ENCODE assay signal across 10 cellular contexts in genomic region chrX:25721564-25721963, GRCh38.
A peak's percentile ranks its signal among the peaks of the same experiment; 100 is the strongest.
DNase-seq lines count a peak whose midpoint lies in the region; ATAC-seq, FAIRE-seq and TF ChIP-seq lines count a peak whose summit lies in the region.
"Had no signal": no experiment of that assay in that cellular context is flagged by ENCODE, and none has a peak within 500 bp of the region (broad histone marks: within the 10 kb centered on the region; RNA-seq: fewer than 3 reads in every experiment).

No MANE protein-coding gene starts in this region.

- intact Hi-C loops in PC-3 (cut with micrococcal nuclease), result no loop called here

- H3K4me1 ChIP-seq in A549 (no peaks in the 10 kb centered on the region), PC-3 (ENCODE audit: insufficient read depth, low read length) (no peaks in the 10 kb centered on the region)
- H3K4me1 ChIP-seq: SJCRH30 had no signal

- H3K4me2 ChIP-seq in A549, result no peak overlapping the region
- H3K4me2 ChIP-seq in PC-3 (ENCODE audit: low read length), result no peak overlapping the region

- no peak for ATAC-seq in A549
- ATAC-seq in PC-3, result no peak
- no peak for ATAC-seq in HG03378 (IDR thresholded peaks at IDR 0.05; ENCODE audit: unreplicated experiment)
- no peak for ATAC-seq in GM21723 (IDR thresholded peaks at IDR 0.05; ENCODE audit: unreplicated experiment)
- ATAC-seq: activated T-cell treated with anti-CD3 and anti-CD28 coated beads, Interleukin-2, amount 50 U/mL, for 4 hours had no signal

- BruUV-seq in PC-3 (replicated peaks; lab: Mats Ljungman, UMichigan), result no TSS peak

- TF ChIP-seq EP300 in A549 (IDR thresholded peaks at IDR 0.05), result no peak

- H3K79me2 ChIP-seq in PC-3 (ENCODE audit: low read length), result no peaks in the 10 kb centered on the region

- H3K9ac ChIP-seq in PC-3 (ENCODE audit: low read length), result no peak overlapping the region

- no peaks in the 10 kb centered on the region for H3K36me3 ChIP-seq in PC-3 (ENCODE audit: low read depth, low read length)
- H3K36me3 ChIP-seq: SJCRH30 had no signal

- WGBS in A549 (ENCODE audit: missing lambda C conversion rate), result 2% methylated on average over 2 of the region's 2 CpGs

- FAIRE-seq in A549 (lab: Jason Lieb, UNC), result peak; percentile 49

- H3K27ac ChIP-seq in A549 (no peak overlapping the region), PC-3 (ENCODE audit: low read length) (no peak overlapping the region)
- H3K27ac ChIP-seq: SJCRH30 had no signal

- CTCF ChIA-PET in A549 (lab: Yijun Ruan, JAX) (no interaction called here), PC-3 (lab: Charles Lee) (no interaction called here)

- TF ChIP-seq CTCF in A549 (IDR thresholded peaks at IDR 0.05) (peak; percentile 30; the same call in 2 of the 3 replicates), GM12865 (IDR thresholded peaks at IDR 0.05; ENCODE audit: insufficient read depth, low read depth, low read length, missing control alignments) (no peak), PC-3 (conservative IDR thresholded peaks at IDR 0.05; ENCODE audit: low read depth, low read length) (no peak; the same call in 1 of the 2 replicates)

- POLR2A ChIA-PET in A549 (lab: Yijun Ruan, JAX), result no interaction called here
- POLR2A ChIA-PET in PC-3 (lab: Charles Lee; ENCODE audit: unreplicated experiment), result no interaction called here

- no peaks in the 10 kb centered on the region for H3K27me3 ChIP-seq in PC-3 (ENCODE audit: low read length)
- H3K27me3 ChIP-seq: SJCRH30 had no signal

- TF ChIP-seq RAD21 in A549 (conservative IDR thresholded peaks at IDR 0.05 in 1 of 2, IDR thresholded peaks at IDR 0.05 in 1 of 2), result peak in 1 of 2 experiments; percentile 44; a peak in 3 of 5 replicates

- DNase-seq in A549 (ENCODE audit: low read depth in 1 of 2, low spot score in 1 of 2), result peak in 1 of 2 experiments; percentile 18
- peak; percentile 0 for DNase-seq in GM12865 (ENCODE audit: low read depth)
- DNase-seq in PC-3, result peak; percentile 3
- DNase-seq in fibroblast of the conjunctiva (ENCODE audit: low read depth), result peak; percentile 1
- no peak for DNase-seq in stimulated activated naive CD4-positive, alpha-beta T cell treated with Interleukin-2 at 50 U/mL for 16 hours (lab: John Stamatoyannopoulos, UW)
- DNase-seq in DMS79 (lab: John Stamatoyannopoulos, UW), result no peak
- DNase-seq: activated T-cell treated with anti-CD3 and anti-CD28 coated beads, Interleukin-2, amount 50 U/mL, for 4 hours had no signal

- H3K9me2 ChIP-seq in PC-3 (replicated peaks; ENCODE audit: low read length), result no peaks in the 10 kb centered on the region

- H3K9me3 ChIP-seq in A549 (no peaks in the 10 kb centered on the region), PC-3 (ENCODE audit: low read length) (no peaks in the 10 kb centered on the region)
- H3K9me3 ChIP-seq: SJCRH30 had no signal

- no peaks in the 10 kb centered on the region for H4K20me1 ChIP-seq in PC-3 (ENCODE audit: low read length)

- no peak overlapping the region for H3K4me3 ChIP-seq in A549
- H3K4me3 ChIP-seq in GM12865 (ENCODE audit: low read depth, low read length), result no peak overlapping the region
- H3K4me3 ChIP-seq in PC-3 (ENCODE audit: low read length), result no peak overlapping the region
- H3K4me3 ChIP-seq: SJCRH30 had no signal

- no peak overlapping the region for H2AFZ ChIP-seq in PC-3 (ENCODE audit: low read length)

- TF ChIP-seq POLR2A in A549 (IDR thresholded peaks at IDR 0.05; ENCODE audit: low read length), result no peak

- H3F3A ChIP-seq in PC-3 (ENCODE audit: low read length, unreplicated experiment), result no peaks in the 10 kb centered on the region

TF ChIP-seq in A549, 52 proteins besides CTCF, POLR2A, EP300 and RAD21:
- TF ChIP-seq JUNB (IDR thresholded peaks at IDR 0.05) (no peak), BHLHE40 (IDR thresholded peaks at IDR 0.05; ENCODE audit: low read depth, low read length) (no peak), ZSCAN20 (CRISPR knock-in tag; IDR thresholded peaks at IDR 0.05) (no peak), SMC3 (IDR thresholded peaks at IDR 0.05) (0 out of 3 replicates have a peak, but pooled peaks have one; percentile 8), HOXB5 (CRISPR knock-in tag; IDR thresholded peaks at IDR 0.05) (no peak)

Comparison
In these comparisons a context has a peak if more than half of its experiments do, and no peak if none do; other contexts are left out.
1. DNase-seq: peak in GM12865 (single experiment), PC-3 (single experiment) and fibroblast of the conjunctiva (single experiment); none in stimulated activated naive CD4-positive, alpha-beta T cell treated with Interleukin-2 at 50 U/mL for 16 hours (single experiment) and DMS79 (single experiment).